8 cellular contexts compared by ENCODE assay signal in the genomic region with DNA sequence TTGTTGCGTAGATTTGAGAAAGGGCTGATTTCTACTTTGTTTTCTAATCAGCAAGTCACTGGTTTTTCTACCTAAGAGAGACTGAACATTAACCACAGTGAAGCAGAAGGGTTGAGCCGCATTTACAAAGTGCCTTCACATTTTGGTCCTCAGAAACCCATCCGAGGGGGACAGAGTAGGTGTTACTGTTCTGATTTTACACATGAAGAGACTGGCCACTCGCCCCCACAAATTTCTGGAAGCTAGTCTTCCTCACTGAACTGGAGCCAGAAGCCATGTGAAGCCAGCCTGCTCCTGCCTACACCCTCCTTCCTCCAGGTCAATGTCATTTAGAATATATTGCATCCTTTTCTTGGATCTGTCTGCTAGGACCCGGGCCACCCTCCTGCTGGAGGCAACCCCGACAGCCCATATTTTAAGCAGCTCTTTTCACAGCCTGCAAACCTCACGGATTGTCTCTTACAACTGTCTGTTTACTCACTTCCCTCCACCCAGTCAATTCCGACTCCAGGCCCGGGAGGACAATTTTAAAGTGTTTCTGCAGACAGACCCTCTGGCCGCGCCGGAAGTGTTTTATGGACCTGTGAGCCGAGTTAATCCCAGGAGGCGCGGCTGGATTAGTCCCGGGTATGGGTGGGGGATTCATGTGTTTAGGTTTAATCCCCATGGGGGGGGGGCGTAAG.
A peak's percentile ranks its signal among the peaks of the same experiment; 100 is the strongest.
DNase-seq lines count a peak whose midpoint lies in the region; ATAC-seq and TF ChIP-seq lines count a peak whose summit lies in the region.

No MANE protein-coding gene starts in this region.

- H3K27ac Mint-ChIP-seq in activated T-helper 17 cell treated with anti-CD3 and anti-CD28 coated beads, Interleukin-2, amount 50 U/mL, for 72 hours: peak overlapping the region; percentile 99
- H3K27ac Mint-ChIP-seq in memory B cell: peak overlapping the region; percentile 100

- H3K4me3 ChIP-seq in heart left ventricle: peak overlapping the region in 11 of 12 donors; percentile 19 to 66 (median 53)

- no peaks in the 10 kb centered on the region for H3K36me3 ChIP-seq in heart left ventricle

- peak overlapping the region; percentile 76 to 99 (median 88) for H3K27ac ChIP-seq in heart left ventricle

- ATAC-seq in heart left ventricle (no peak), Right ventricle myocardium superior (ENCODE audit: poor library complexity) (no peak), memory B cell (ENCODE audit: low read depth) (no peak), HG03565 (IDR thresholded peaks at IDR 0.05; ENCODE audit: unreplicated experiment) (no peak), GM18870 (IDR thresholded peaks at IDR 0.05; ENCODE audit: unreplicated experiment) (no peak)
- no peak for ATAC-seq in activated T-helper 17 cell treated with anti-CD3 and anti-CD28 coated beads, Interleukin-2, amount 50 U/mL, for 72 hours (replicated peaks)

- peak overlapping the region; percentile 93 for H3K4me3 Mint-ChIP-seq in activated T-helper 17 cell treated with anti-CD3 and anti-CD28 coated beads, Interleukin-2, amount 50 U/mL, for 72 hours
- H3K4me3 Mint-ChIP-seq in memory B cell: peak overlapping the region; percentile 90

- WGBS in heart left ventricle, 4 donors: 31 to 50% (median 33%) methylated on average over 12 to 17 of the region's 17 CpGs

- no peaks in the 10 kb centered on the region for H3K9me3 ChIP-seq in heart left ventricle

- no peak for TF ChIP-seq POLR2A in heart left ventricle (IDR thresholded peaks at IDR 0.05)

- H3K27me3 Mint-ChIP-seq in activated T-helper 17 cell treated with anti-CD3 and anti-CD28 coated beads, Interleukin-2, amount 50 U/mL, for 72 hours: no peaks in the 10 kb centered on the region
- no peaks in the 10 kb centered on the region for H3K27me3 Mint-ChIP-seq in memory B cell

- no peak for TF ChIP-seq CTCF in heart left ventricle (IDR thresholded peaks at IDR 0.05)

- intact Hi-C loops in heart left ventricle (cut with DNase I): loop anchor here in 6 of 10 donors (5.0 to 10.0 kb wide), 8 partner anchors 64 to 436 kb away; partner anchors contain the start of gene BCOR (in 1 of the 6)
- intact Hi-C loops in Right ventricle myocardium superior (cut with DNase I): no loop called here

- no peaks in the 10 kb centered on the region for H3K9me3 Mint-ChIP-seq in activated T-helper 17 cell treated with anti-CD3 and anti-CD28 coated beads, Interleukin-2, amount 50 U/mL, for 72 hours
- no peaks in the 10 kb centered on the region for H3K9me3 Mint-ChIP-seq in memory B cell

- peaks cover 33% of the 10 kb centered on the region for H3K36me3 Mint-ChIP-seq in activated T-helper 17 cell treated with anti-CD3 and anti-CD28 coated beads, Interleukin-2, amount 50 U/mL, for 72 hours (ENCODE audit: low read depth)
- no peaks in the 10 kb centered on the region for H3K36me3 Mint-ChIP-seq in memory B cell

- peaks cover 0 to 60% (median 22%) of the 10 kb centered on the region in 12 donors for H3K4me1 ChIP-seq in heart left ventricle

- peaks cover 4% of the 10 kb centered on the region for H3K4me1 Mint-ChIP-seq in activated T-helper 17 cell treated with anti-CD3 and anti-CD28 coated beads, Interleukin-2, amount 50 U/mL, for 72 hours
- peaks cover 31% of the 10 kb centered on the region for H3K4me1 Mint-ChIP-seq in memory B cell

- H3K27me3 ChIP-seq in heart left ventricle: peaks cover 0 to 88% (median 0%) of the 10 kb centered on the region in 9 donors

- DNase-seq in heart left ventricle (peak in 1 of 5 donors; percentile 30), Right ventricle myocardium superior (no peak), memory B cell (ENCODE audit: low spot score in 2 of 2) (peak in 1 of 2 donors; percentile 20), DMS153 (lab: John Stamatoyannopoulos, UW) (no peak), HPDE6-E6E7 (ENCODE audit: extremely low spot score) (no peak)
